Comparison of ENCODE assay signal across 31 cellular contexts in genomic region chr4:34176609-34177008, GRCh38.
DNase-seq lines count a peak whose midpoint lies in the region; ATAC-seq, FAIRE-seq and TF ChIP-seq lines count a peak whose summit lies in the region.
"Had no signal": no experiment of that assay in that cellular context is flagged by ENCODE, and none has a peak within 500 bp of the region (broad histone marks: within the 10 kb centered on the region; RNA-seq: fewer than 3 reads in every experiment).

No MANE protein-coding gene starts in this region.

- TF ChIP-seq RAD21 in K562 (CRISPR knock-in tag; conservative IDR thresholded peaks at IDR 0.05 in 1 of 2, IDR thresholded peaks at IDR 0.05 in 1 of 2) (no peak), H1 (IDR thresholded peaks at IDR 0.05 in 1 of 2, conservative IDR thresholded peaks at IDR 0.05 in 1 of 2; ENCODE audit: low read depth in 2 of 2, low read length in 2 of 2) (no peak)

- H3K27me3 ChIP-seq in K562 (ENCODE audit: control insufficient read depth in 2 of 2, insufficient read depth in 2 of 2, low read length in 2 of 2) (no peaks in the 10 kb centered on the region), H1 (replicated peaks in 1 of 4; ENCODE audit: control insufficient read depth in 3 of 4, extremely low read depth in 1 of 4, insufficient read depth in 3 of 4, low read length in 3 of 4) (no peaks in the 10 kb centered on the region), upper lobe of left lung (no peaks in the 10 kb centered on the region)
- H3K27me3 ChIP-seq: BE2C; BLaER1; BLaER1 treated with 17β-estradiol and CSF1 and Interleukin-3, amounts not matched to agents 10 nM and 100 nM had no signal

- no peak overlapping the region for H2BK5ac ChIP-seq in H1 (ENCODE audit: low read depth, low read length)

- H4K5ac ChIP-seq in H1 (ENCODE audit: insufficient read length, low read depth, low read length), result no peak overlapping the region

- no peaks in the 10 kb centered on the region for H3K36me3 ChIP-seq in K562 (ENCODE audit: control insufficient read depth, insufficient read depth, low read length)
- H3K36me3 ChIP-seq in H1 (ENCODE audit: control insufficient read depth in 2 of 4, insufficient read depth in 4 of 4, low read length in 3 of 4), result no peaks in the 10 kb centered on the region
- no peaks in the 10 kb centered on the region for H3K36me3 ChIP-seq in upper lobe of left lung
- H3K36me3 ChIP-seq: BE2C; BLaER1; BLaER1 treated with 17β-estradiol and CSF1 and Interleukin-3, amounts not matched to agents 10 nM and 100 nM had no signal

- H3K23me2 ChIP-seq in H1 (ENCODE audit: low read depth, low read length), result no peaks in the 10 kb centered on the region

- H3K18ac ChIP-seq in H1 (ENCODE audit: extremely low read depth, low read length), result no peak overlapping the region

- H2BK20ac ChIP-seq in H1 (ENCODE audit: low read length), result no peak overlapping the region

- H4K8ac ChIP-seq in H1 (ENCODE audit: extremely low read depth, insufficient read depth, low read length), result no peak overlapping the region

- H3K79me2 ChIP-seq in K562 (ENCODE audit: control insufficient read depth, insufficient read depth, low read length), result no peaks in the 10 kb centered on the region
- no peaks in the 10 kb centered on the region for H3K79me2 ChIP-seq in H1 (ENCODE audit: control insufficient read depth in 1 of 2, insufficient read depth in 2 of 2, low read length in 2 of 2)

- TF ChIP-seq POLR2A in K562 (conservative IDR thresholded peaks at IDR 0.05) (no peak), H1 (IDR thresholded peaks at IDR 0.05; ENCODE audit: control extremely low read depth in 1 of 2, low read depth in 2 of 2, low read length in 2 of 2) (no peak), upper lobe of left lung (IDR thresholded peaks at IDR 0.05) (no peak)

- no peak overlapping the region for H3K9ac ChIP-seq in K562 (ENCODE audit: insufficient read depth in 1 of 2, low read depth in 2 of 2, low read length in 2 of 2)
- H3K9ac ChIP-seq in H1 (replicated peaks in 1 of 4; ENCODE audit: extremely low read depth in 1 of 4, low read depth in 3 of 4, low read length in 3 of 4), result no peak overlapping the region
- H3K9ac ChIP-seq: BLaER1; BLaER1 treated with 17β-estradiol and CSF1 and Interleukin-3, amounts not matched to agents 10 nM and 100 nM had no signal

- H3K9me3 ChIP-seq in K562 (replicated peaks; ENCODE audit: control insufficient read depth, insufficient read depth, low read depth, low read length), result 0 out of 2 replicates have a peak, but pooled peaks cover 3% of the 10 kb centered on the region
- H3K9me3 ChIP-seq in H1 (ENCODE audit: insufficient read depth in 2 of 2, low read depth in 1 of 2, low read length in 1 of 2), result no peaks in the 10 kb centered on the region
- no peaks in the 10 kb centered on the region for H3K9me3 ChIP-seq in upper lobe of left lung
- H3K9me3 ChIP-seq: BE2C, BLaER1, Caco-2 had no signal

- no peak overlapping the region for H4K91ac ChIP-seq in H1 (replicated peaks; ENCODE audit: insufficient read length, low read length)

- H2AFZ ChIP-seq in K562 (ENCODE audit: low read depth, low read length) (no peak overlapping the region), H1 (ENCODE audit: low read length) (no peak overlapping the region)

- H4K20me1 ChIP-seq in K562 (replicated peaks; ENCODE audit: control insufficient read depth, insufficient read depth, low read length) (no peaks in the 10 kb centered on the region), H1 (replicated peaks in 1 of 2; ENCODE audit: control insufficient read depth in 1 of 2, insufficient read depth in 2 of 2, low read length in 2 of 2) (no peaks in the 10 kb centered on the region)
- H4K20me1 ChIP-seq: BLaER1; BLaER1 treated with 17β-estradiol and CSF1 and Interleukin-3, amounts not matched to agents 10 nM and 100 nM had no signal

- H3K4me3 ChIP-seq in K562, result no peak overlapping the region
- no peak overlapping the region for H3K4me3 ChIP-seq in H1 (ENCODE audit: extremely low read depth in 1 of 4, insufficient read depth in 2 of 4, low read depth in 3 of 4, low read length in 4 of 4)
- no peak overlapping the region for H3K4me3 ChIP-seq in upper lobe of left lung
- H3K4me3 ChIP-seq: A549; BLaER1; BLaER1 treated with 17β-estradiol and CSF1 and Interleukin-3, amounts not matched to agents 10 nM and 100 nM had no signal

- TF ChIP-seq EP300 in K562 (IDR thresholded peaks at IDR 0.05; ENCODE audit: low read length), result no peak
- TF ChIP-seq EP300 in H1 (IDR thresholded peaks at IDR 0.05; ENCODE audit: borderline replicate concordance in 1 of 2, low read depth in 2 of 2, low read length in 2 of 2), result no peak
- TF ChIP-seq EP300 in upper lobe of left lung (IDR thresholded peaks at IDR 0.05), result no peak

- no peak overlapping the region for H2AK5ac ChIP-seq in H1 (ENCODE audit: low read depth, low read length)

- no peak overlapping the region for H2BK12ac ChIP-seq in H1 (ENCODE audit: low read depth, low read length)

- H3K79me1 ChIP-seq in H1 (ENCODE audit: low read depth, low read length), result no peaks in the 10 kb centered on the region

- CTCF ChIA-PET in K562 (lab: Yijun Ruan, JAX; ENCODE audit: low intra/inter-chr PET ratio), result no interaction called here
- CTCF ChIA-PET in H1 (lab: Charles Lee; ENCODE audit: partially characterized antibody), result no interaction called here

- no peak overlapping the region for H2BK120ac ChIP-seq in H1 (replicated peaks; ENCODE audit: low read depth, low read length)

- no peak for TF ChIP-seq CTCF in K562 (IDR thresholded peaks at IDR 0.05 in 2 of 3, conservative IDR thresholded peaks at IDR 0.05 in 1 of 3; ENCODE audit: insufficient read depth in 2 of 3, low read depth in 1 of 3, low read length in 3 of 3)
- no peak for TF ChIP-seq CTCF in H1 (IDR thresholded peaks at IDR 0.05; ENCODE audit: control extremely low read depth in 1 of 3, insufficient read depth in 1 of 3, low read depth in 1 of 3, low read length in 3 of 3)
- TF ChIP-seq CTCF in upper lobe of left lung (IDR thresholded peaks at IDR 0.05), result no peak

- H3K27ac ChIP-seq in K562 (ENCODE audit: extremely low read depth, low read depth, low read length), result no peak overlapping the region
- H3K27ac ChIP-seq in H1 (ENCODE audit: low read depth, low read length), result no peak overlapping the region
- no peak overlapping the region for H3K27ac ChIP-seq in upper lobe of left lung
- H3K27ac ChIP-seq: 22Rv1; A549; BLaER1; BLaER1 treated with 17β-estradiol and CSF1 and Interleukin-3, amounts not matched to agents 10 nM and 100 nM; C4-2B had no signal

- no peak overlapping the region for H2BK15ac ChIP-seq in H1 (ENCODE audit: low read length)

- intact Hi-C loops in K562 (cut with micrococcal nuclease), result no loop called here

- POLR2A ChIA-PET in K562 (lab: Yijun Ruan, JAX) (no interaction called here), H1 (lab: Charles Lee; ENCODE audit: partially characterized antibody) (no interaction called here)

- H3K4me2 ChIP-seq in K562 (ENCODE audit: insufficient read depth, low read length) (no peak overlapping the region), H1 (ENCODE audit: insufficient read depth in 1 of 2, low read depth in 2 of 2, low read length in 2 of 2) (no peak overlapping the region)
- H3K4me2 ChIP-seq: A549; BLaER1; BLaER1 treated with 17β-estradiol and CSF1 and Interleukin-3, amounts not matched to agents 10 nM and 100 nM had no signal

- ATAC-seq in K562 (no peak), upper lobe of left lung (ENCODE audit: low FRiP score in 2 of 2) (no peak)
- ATAC-seq: A549; CD8-positive, alpha-beta T cell had no signal

- in situ Hi-C loops in K562 (cut with MboI), result no loop called here

- H3K14ac ChIP-seq in H1 (ENCODE audit: insufficient read length), result no peak overlapping the region

- BruUV-seq in K562 (replicated peaks; lab: Mats Ljungman, UMichigan), result no TSS peak

- DNase-seq in K562 (ENCODE audit: extremely low read depth in 1 of 4, low spot score in 3 of 4), result no peak
- no peak for DNase-seq in H1 (ENCODE audit: low read depth in 1 of 2, low spot score in 2 of 2)
- DNase-seq in upper lobe of left lung, result no peak
- no peak for DNase-seq in GOT3 (lab: John Stamatoyannopoulos, UW)
- DNase-seq: 8988T; ACHN; AML-193; BE2C; C1 segment of cervical spinal cord; Caco-2; Calu3; CD4-positive, alpha-beta memory T cell; CD4-positive, alpha-beta T cell; CD4-positive, CD25-positive, alpha-beta regulatory T cell; CD8-positive, alpha-beta memory T cell; CD8-positive, alpha-beta T cell; COR-L47; DMS 273 treated with DMSO at 0.1 percent for 48 hours; DMS153; DMS53; DMS79; DMS79 treated with DMSO at 0.1 percent for 48 hours; DND-41; EL had no signal

- H3K4me1 ChIP-seq in K562 (replicated peaks in 1 of 2; ENCODE audit: control insufficient read depth in 2 of 2, insufficient read depth in 2 of 2, low read length in 2 of 2) (no peaks in the 10 kb centered on the region), H1 (replicated peaks in 1 of 4; ENCODE audit: control insufficient read depth in 3 of 4, insufficient read depth in 4 of 4, low read length in 3 of 4) (no peaks in the 10 kb centered on the region; a peak in 2 of 7 replicates), upper lobe of left lung (no peaks in the 10 kb centered on the region)
- H3K4me1 ChIP-seq: BE2C, BLaER1, Caco-2 had no signal

- H3K23ac ChIP-seq in H1 (ENCODE audit: insufficient read length), result no peak overlapping the region

- no peaks in the 10 kb centered on the region for H3K9me1 ChIP-seq in K562 (ENCODE audit: control insufficient read depth, insufficient read depth, low read length)

- no peak overlapping the region for H3K56ac ChIP-seq in H1 (replicated peaks; ENCODE audit: insufficient read length, low read depth, low read length)

- H3K4ac ChIP-seq in H1 (replicated peaks; ENCODE audit: insufficient read length, low read depth, low read length), result no peak overlapping the region

- FAIRE-seq in K562 (lab: Jason Lieb, UNC), result no peak
- no peak for FAIRE-seq in H1 (lab: Jason Lieb, UNC)
- FAIRE-seq: A204.1, A549, D721Med had no signal

TF ChIP-seq in K562, 482 proteins besides CTCF, POLR2A, EP300 and RAD21 (continues in another document):
- TF ChIP-seq RBM25 (IDR thresholded peaks at IDR 0.05; ENCODE audit: low read depth, low read length, severe bottlenecking) (peak; percentile 43), ZNF146 (CRISPR knock-in tag; IDR thresholded peaks at IDR 0.05; ENCODE audit: unreplicated experiment) (peak; percentile 77), RBM22 (IDR thresholded peaks at IDR 0.05; ENCODE audit: low read depth, low read length, poor library complexity, severe bottlenecking) (no peak), EZH2 (IDR thresholded peaks at IDR 0.05; ENCODE audit: borderline replicate concordance, low read depth, low read length) (no peak), MCM5 (IDR thresholded peaks at IDR 0.05; ENCODE audit: low read depth) (no peak)

TF ChIP-seq in H1, 55 proteins besides CTCF, POLR2A, EP300 and RAD21:
- peak; percentile 59; the same call in 1 of the 2 replicates for TF ChIP-seq KDM1A (IDR thresholded peaks at IDR 0.05; ENCODE audit: borderline replicate concordance, low read length)
- TF ChIP-seq MAX (IDR thresholded peaks at IDR 0.05), result no peak
TF ChIP-seq in H1: peak in this region for 1.

Comparison
In these comparisons a context has a peak if more than half of its experiments do, and no peak if none do; other contexts are left out.
1. Of the 49 proteins assayed by ChIP-seq in both K562 and H1: peak only in K562: none; only in H1: KDM1A; in both: none; in neither: 48.